ENCODE assay signal across 10 cellular contexts in the genomic region with DNA sequence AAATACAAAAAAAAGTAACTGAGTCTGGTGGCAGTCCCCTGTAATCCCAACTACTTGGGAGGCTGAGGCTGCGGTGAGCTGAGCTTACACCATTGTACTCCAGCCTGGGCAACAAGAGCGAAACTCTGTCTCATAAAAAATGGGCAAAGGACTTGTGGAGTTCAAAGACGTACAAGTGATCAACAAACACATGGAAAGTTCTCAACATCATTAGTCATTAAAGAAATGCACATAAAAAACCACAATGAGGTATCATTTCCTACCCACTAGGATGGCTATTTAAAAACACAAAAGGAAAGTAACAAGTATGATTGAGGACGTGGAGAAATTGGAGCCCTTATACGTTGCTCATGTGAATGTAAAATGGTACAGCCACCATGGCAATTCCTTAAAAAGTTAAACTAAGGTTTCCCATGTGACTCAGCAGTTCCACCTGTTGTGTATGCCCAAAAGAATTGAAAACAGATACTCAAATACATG. TPM values are rescaled to one million over a fixed set of nuclear protein-coding genes. Genes with fewer than 3 reads are reported as not detected.
DNase-seq lines count a peak whose midpoint lies in the region; ATAC-seq and TF ChIP-seq lines count a peak whose summit lies in the region.
"Had no signal": no experiment of that assay in that cellular context is flagged by ENCODE, and none has a peak within 500 bp of the region (broad histone marks: within the 10 kb centered on the region; RNA-seq: fewer than 3 reads in every experiment).

No MANE protein-coding gene starts in this region.

- CTCF ChIA-PET in HCT116 (lab: Charles Lee): interaction anchor here (1.5 to 2.1 kb wide), 2 partner anchors 16 to 94 kb away, joined by 5 to 7 read pairs; no protein-coding TSS in a partner anchor
- CTCF ChIA-PET in naive thymus-derived CD4-positive, alpha-beta T cell (lab: Charles Lee): interaction anchor here (0.7 kb wide), 1 partner anchor 130 kb away, joined by 4 read pairs; no protein-coding TSS in a partner anchor

- H3K36me3 ChIP-seq in HCT116 (ENCODE audit: control insufficient read depth in 1 of 2, insufficient read depth in 2 of 2, low read length in 2 of 2): peaks cover 0 to 6% of the 10 kb centered on the region in 2 experiments; a peak in 1 of 4 replicates
- H3K36me3 ChIP-seq in naive thymus-derived CD4-positive, alpha-beta T cell (ENCODE audit: control insufficient read depth in 2 of 3, insufficient read depth in 3 of 3, low read length in 3 of 3): no peaks in the 10 kb centered on the region

- no peak overlapping the region for H3K4me3 ChIP-seq in HCT116 (replicated peaks in 1 of 2; ENCODE audit: low read depth in 1 of 2, low read length in 2 of 2)
- H3K4me3 ChIP-seq in naive thymus-derived CD4-positive, alpha-beta T cell (ENCODE audit: low read length): no peak overlapping the region
- H3K4me3 ChIP-seq: skin epidermis had no signal

- no peak overlapping the region for H2AFZ ChIP-seq in HCT116 (ENCODE audit: low read depth, low read length, poor library complexity, severe bottlenecking)

- POLR2A ChIA-PET in HCT116 (lab: Charles Lee): no interaction called here
- POLR2A ChIA-PET in naive thymus-derived CD4-positive, alpha-beta T cell (lab: Charles Lee): interaction anchor here (0.6 kb wide), 1 partner anchor 158 kb away, joined by 3 read pairs; the partner anchor contains the start of genes HADHA and HADHB

- peaks cover 22% of the 10 kb centered on the region for H3K4me1 Mint-ChIP-seq in activated T-helper 17 cell treated with anti-CD3 and anti-CD28 coated beads, Interleukin-2, amount 50 U/mL, for 72 hours
- H3K4me1 Mint-ChIP-seq in naive thymus-derived CD4-positive, alpha-beta T cell: peaks cover 18 to 35% (median 33%) of the 10 kb centered on the region in 7 donors

- H3K27ac Mint-ChIP-seq in activated T-helper 17 cell treated with anti-CD3 and anti-CD28 coated beads, Interleukin-2, amount 50 U/mL, for 72 hours: peak overlapping the region; percentile 25
- peak overlapping the region in 3 of 9 donors; percentile 5 to 70 (median 42) for H3K27ac Mint-ChIP-seq in naive thymus-derived CD4-positive, alpha-beta T cell

- no peak overlapping the region for H3K27ac ChIP-seq in HCT116 (ENCODE audit: low read depth, low read length)
- H3K27ac ChIP-seq in naive thymus-derived CD4-positive, alpha-beta T cell (ENCODE audit: low read depth, low read length): no peak overlapping the region
- H3K27ac ChIP-seq: skin epidermis had no signal

- intact Hi-C loops in HCT116 (cut with micrococcal nuclease): no loop called here
- intact Hi-C loops in naive thymus-derived CD4-positive, alpha-beta T cell (cut with micrococcal nuclease): loop anchor here in 1 of 2 donors (2.0 to 5.0 kb wide), 2 partner anchors 17 to 94 kb away; no protein-coding TSS in a partner anchor
- intact Hi-C loops in posterior vena cava (cut with DNase I): no loop called here
- intact Hi-C loops in head of caudate nucleus (cut with DNase I): loop anchor here (5.0 kb wide), 1 partner anchor 61 kb away; no protein-coding TSS in a partner anchor

- no TSS peak for BruUV-seq in HCT116 (replicated peaks; lab: Mats Ljungman, UMichigan)

- no peak for TF ChIP-seq POLR2A in HCT116 (IDR thresholded peaks at IDR 0.05; ENCODE audit: borderline replicate concordance, extremely low read depth, insufficient read depth, insufficient read length)

- H3K9ac ChIP-seq in HCT116 (ENCODE audit: low read length): no peak overlapping the region

- H3K27me3 Mint-ChIP-seq in activated T-helper 17 cell treated with anti-CD3 and anti-CD28 coated beads, Interleukin-2, amount 50 U/mL, for 72 hours: no peaks in the 10 kb centered on the region
- no peaks in the 10 kb centered on the region for H3K27me3 Mint-ChIP-seq in naive thymus-derived CD4-positive, alpha-beta T cell

- H3K79me2 ChIP-seq in HCT116 (ENCODE audit: insufficient read depth, low read length): peaks cover 97% of the 10 kb centered on the region

- peak; percentile 29; the same call in 1 of the 2 replicates for ATAC-seq in HCT116
- peak; percentile 96 for ATAC-seq in activated T-helper 17 cell treated with anti-CD3 and anti-CD28 coated beads, Interleukin-2, amount 50 U/mL, for 72 hours (replicated peaks)
- ATAC-seq in naive thymus-derived CD4-positive, alpha-beta T cell: peak; percentile 22
- no peak for ATAC-seq in HG02610 (IDR thresholded peaks at IDR 0.05; ENCODE audit: unreplicated experiment)

- H3K9me3 ChIP-seq in HCT116 (ENCODE audit: control insufficient read depth in 1 of 2, insufficient read depth in 1 of 2, low read depth in 1 of 2, low read length in 2 of 2): no peaks in the 10 kb centered on the region; a peak in 2 of 4 replicates
- H3K9me3 ChIP-seq in naive thymus-derived CD4-positive, alpha-beta T cell (ENCODE audit: control insufficient read depth in 2 of 3, low read length in 3 of 3): peaks cover 0 to 3% (median 0%) of the 10 kb centered on the region in 3 experiments

- peak overlapping the region; percentile 50 for H3K4me2 ChIP-seq in HCT116 (ENCODE audit: low read length)

- DNase-seq in ELR (ENCODE audit: low read depth) (peak; percentile 87), HCT116 (ENCODE audit: low read depth, low spot score) (peak; percentile 36), posterior vena cava (ENCODE audit: low spot score) (no peak), AML-193 (lab: John Stamatoyannopoulos, UW) (no peak), head of caudate nucleus (no peak)
- DNase-seq in naive thymus-derived CD4-positive, alpha-beta T cell: no peak
- DNase-seq: NCI-H748 treated with DMSO at 0.1 percent for 48 hours had no signal

- H3K4me1 ChIP-seq in HCT116 (ENCODE audit: control insufficient read depth in 1 of 2, insufficient read depth in 2 of 2, low read length in 2 of 2): peaks cover 18 to 32% of the 10 kb centered on the region in 2 experiments
- peaks cover 2 to 4% of the 10 kb centered on the region in 2 donors for H3K4me1 ChIP-seq in naive thymus-derived CD4-positive, alpha-beta T cell (ENCODE audit: control insufficient read depth in 2 of 2, insufficient read depth in 2 of 2, low read length in 2 of 2)

- H3K27me3 ChIP-seq in HCT116 (ENCODE audit: insufficient read depth, low read length): no peaks in the 10 kb centered on the region
- no peaks in the 10 kb centered on the region for H3K27me3 ChIP-seq in naive thymus-derived CD4-positive, alpha-beta T cell (ENCODE audit: control insufficient read depth in 2 of 2, insufficient read depth in 2 of 2, low read length in 2 of 2)

- no peak for TF ChIP-seq RAD21 in HCT116 (IDR thresholded peaks at IDR 0.05; ENCODE audit: low read depth)

- H3K9me2 ChIP-seq in HCT116 (ENCODE audit: insufficient read depth): no peaks in the 10 kb centered on the region

- peak overlapping the region; percentile 23 for H3K4me3 Mint-ChIP-seq in activated T-helper 17 cell treated with anti-CD3 and anti-CD28 coated beads, Interleukin-2, amount 50 U/mL, for 72 hours
- no peak overlapping the region for H3K4me3 Mint-ChIP-seq in naive thymus-derived CD4-positive, alpha-beta T cell

- peaks cover 21% of the 10 kb centered on the region for H3K36me3 Mint-ChIP-seq in activated T-helper 17 cell treated with anti-CD3 and anti-CD28 coated beads, Interleukin-2, amount 50 U/mL, for 72 hours (ENCODE audit: low read depth)
- H3K36me3 Mint-ChIP-seq in naive thymus-derived CD4-positive, alpha-beta T cell: peaks cover 2 to 20% (median 12%) of the 10 kb centered on the region in 5 donors

- RAD21 ChIA-PET in HCT116 (lab: Charles Lee; ENCODE audit: low non-redundant PET in 1 of 2, low total read pairs in 2 of 2, uncharacterized antibody in 2 of 2, unreplicated experiment in 2 of 2): no interaction called here

- H4K20me1 ChIP-seq in HCT116 (ENCODE audit: insufficient read depth): peaks cover 27% of the 10 kb centered on the region; the same call in 1 of the 2 replicates

- no peak for TF ChIP-seq CTCF in HCT116 (IDR thresholded peaks at IDR 0.05 in 2 of 3, conservative IDR thresholded peaks at IDR 0.05 in 1 of 3; ENCODE audit: borderline replicate concordance in 1 of 3, insufficient read depth in 1 of 3, low read depth in 2 of 3, low read length in 2 of 3)

- peaks cover under 1% of the 10 kb centered on the region for H3K9me3 Mint-ChIP-seq in activated T-helper 17 cell treated with anti-CD3 and anti-CD28 coated beads, Interleukin-2, amount 50 U/mL, for 72 hours
- peaks cover 0 to 15% (median 3%) of the 10 kb centered on the region in 11 donors for H3K9me3 Mint-ChIP-seq in naive thymus-derived CD4-positive, alpha-beta T cell

TF ChIP-seq in HCT116, 20 proteins besides CTCF, POLR2A, EP300 and RAD21:
- TF ChIP-seq FOSL1 (IDR thresholded peaks at IDR 0.05; ENCODE audit: low read depth) (peak; percentile 32; the same call in 1 of the 2 replicates), ZNF274 (IDR thresholded peaks at IDR 0.05; ENCODE audit: low read depth, low read length) (no peak), JUND (IDR thresholded peaks at IDR 0.05) (peak; percentile 35)

RNA-seq across cellular contexts. Expression of gene RAB10, which starts 52.3 kb away (rescaled TPM):
- total RNA-seq in HCT116 (2021; ENCODE audit: unreplicated experiment) (167 TPM), posterior vena cava (10 to 100 TPM; 86.1 to 94.6 TPM)
- polyA plus RNA-seq in HCT116 (2012): 107 and 113 TPM in 2 replicates
- 100 to 1,000 TPM in 1 of 2 donors, 10 to 100 TPM in 1; 68.5 to 107 TPM for total RNA-seq in activated T-helper 17 cell treated with anti-CD3 and anti-CD28 coated beads, Interleukin-2, amount 50 U/mL, for 72 hours
- total RNA-seq in naive thymus-derived CD4-positive, alpha-beta T cell: 100 to 1,000 TPM in 1 of 5 experiments, 10 to 100 TPM in 4; 25.6 to 108 (median 60.5) TPM
- 10 to 100 TPM; 56.1 to 73.2 TPM for polyA plus RNA-seq in naive thymus-derived CD4-positive, alpha-beta T cell

Comparison
In these comparisons a context has a peak if more than half of its experiments do, and no peak if none do; other contexts are left out.
1. DNase-seq: peak in ELR (single experiment) and HCT116 (single experiment); none in naive thymus-derived CD4-positive, alpha-beta T cell (0 of 9), posterior vena cava (single experiment), AML-193 (0 of 2) and head of caudate nucleus (0 of 42).